In genomic region chr4:94532016-94532789, GRCh38 we compare ENCODE assay signal across 14 cellular contexts.
DNase-seq lines count a peak whose midpoint lies in the region; TF ChIP-seq lines count a peak whose summit lies in the region.
"Had no signal": no experiment of that assay in that cellular context is flagged by ENCODE, and none has a peak within 500 bp of the region (broad histone marks: within the 10 kb centered on the region; RNA-seq: fewer than 3 reads in every experiment).

No MANE protein-coding gene starts in this region.

- no peaks in the 10 kb centered on the region for H3K27me3 Mint-ChIP-seq in mesothelial cell of epicardium (ENCODE audit: low read depth)

- H3K36me3 ChIP-seq in adrenal gland (replicated peaks in 1 of 2) (no peaks in the 10 kb centered on the region), smooth muscle cell (ENCODE audit: low read depth) (no peaks in the 10 kb centered on the region), BE2C (no peaks in the 10 kb centered on the region)
- H3K36me3 ChIP-seq: left lung, neural progenitor cell had no signal

- H3F3A ChIP-seq in smooth muscle cell (ENCODE audit: low read depth), result peaks cover 25% of the 10 kb centered on the region

- TF ChIP-seq CTCF in adrenal gland (IDR thresholded peaks at IDR 0.05) (no peak), smooth muscle cell (IDR thresholded peaks at IDR 0.05; ENCODE audit: borderline replicate concordance, insufficient read depth, poor library complexity, severe bottlenecking) (no peak), BE2C (IDR thresholded peaks at IDR 0.05; ENCODE audit: low read depth, low read length) (no peak), mesothelial cell of epicardium (IDR thresholded peaks at IDR 0.05; ENCODE audit: unreplicated experiment) (no peak)

- H3K4me3 ChIP-seq in adrenal gland (no peak overlapping the region), smooth muscle cell (no peak overlapping the region), BE2C (ENCODE audit: low read depth, low read length) (no peak overlapping the region)
- H3K4me3 ChIP-seq: left lung, neural progenitor cell, testis had no signal

- 67 to 79% (median 75%) methylated on average over 9 of the region's 9 CpGs for WGBS in adrenal gland, 4 donors
- 63% methylated on average over 9 of the region's 9 CpGs for WGBS in smooth muscle cell (ENCODE audit: low lambda C conversion rate)

- no peaks in the 10 kb centered on the region for H3K36me3 Mint-ChIP-seq in mesothelial cell of epicardium
- H3K36me3 Mint-ChIP-seq: activated naive CD4-positive, alpha-beta T cell treated with anti-CD3 and anti-CD28 coated beads, Interleukin-2, amount 50 U/mL, for 72 hours had no signal

- intact Hi-C loops in adrenal gland (cut with DNase I), result no loop called here

- peaks cover 36% of the 10 kb centered on the region for H3K4me1 Mint-ChIP-seq in mesothelial cell of epicardium

- TF ChIP-seq POLR2A in adrenal gland (IDR thresholded peaks at IDR 0.05), result no peak

- H4K20me1 ChIP-seq in smooth muscle cell (ENCODE audit: low read depth), result peaks cover 3% of the 10 kb centered on the region

- H3K79me2 ChIP-seq in smooth muscle cell (ENCODE audit: low read depth), result peaks cover 92% of the 10 kb centered on the region

- no peak overlapping the region for H3K27ac ChIP-seq in adrenal gland
- H3K27ac ChIP-seq in smooth muscle cell (ENCODE audit: low read depth), result peak overlapping the region; percentile 83
- H3K27ac ChIP-seq: neural progenitor cell, testis had no signal

- no peak overlapping the region for H3K4me3 Mint-ChIP-seq in mesothelial cell of epicardium
- H3K4me3 Mint-ChIP-seq: neural progenitor cell had no signal

- H3K9me3 Mint-ChIP-seq in mesothelial cell of epicardium, result no peaks in the 10 kb centered on the region
- H3K9me3 Mint-ChIP-seq: activated naive CD4-positive, alpha-beta T cell treated with anti-CD3 and anti-CD28 coated beads, Interleukin-2, amount 50 U/mL, for 72 hours; neural progenitor cell had no signal

- H3K9me3 ChIP-seq in adrenal gland (replicated peaks in 1 of 3) (no peaks in the 10 kb centered on the region), smooth muscle cell (replicated peaks; ENCODE audit: low read depth) (no peaks in the 10 kb centered on the region), BE2C (no peaks in the 10 kb centered on the region)
- H3K9me3 ChIP-seq: left lung, testis had no signal

- H3K4me1 ChIP-seq in adrenal gland (replicated peaks in 1 of 2), result peaks cover 0 to 41% of the 10 kb centered on the region in 2 donors
- H3K4me1 ChIP-seq in smooth muscle cell (ENCODE audit: low read depth), result peaks cover 38% of the 10 kb centered on the region
- H3K4me1 ChIP-seq in BE2C, result peaks cover 12% of the 10 kb centered on the region

- H3K9ac ChIP-seq in smooth muscle cell (ENCODE audit: low read depth), result no peak overlapping the region
- H3K9ac ChIP-seq: neural progenitor cell had no signal

- no peak overlapping the region for H3K4me2 ChIP-seq in smooth muscle cell
- H3K4me2 ChIP-seq: neural progenitor cell had no signal

- H2AFZ ChIP-seq in smooth muscle cell (ENCODE audit: low read depth), result no peak overlapping the region
- H2AFZ ChIP-seq: neural progenitor cell had no signal

- H3K27ac Mint-ChIP-seq in mesothelial cell of epicardium, result no peak overlapping the region
- H3K27ac Mint-ChIP-seq: activated naive CD4-positive, alpha-beta T cell treated with anti-CD3 and anti-CD28 coated beads, Interleukin-2, amount 50 U/mL, for 72 hours; neural progenitor cell had no signal

- peak; percentile 65 for DNase-seq in LHCN-M2 (ENCODE audit: low read depth)
- DNase-seq in adrenal gland, result peak in 6 of 7 donors; percentile 30 to 62 (median 46)
- DNase-seq in fibroblast of peridontal ligament (ENCODE audit: extremely low read depth), result peak; percentile 33
- DNase-seq in smooth muscle cell (lab: John Stamatoyannopoulos, UW; ENCODE audit: unreplicated experiment), result no peak
- no peak for DNase-seq in BE2C
- DNase-seq in effector CD4-positive, alpha-beta T cell, result no peak
- DNase-seq in mesothelial cell of epicardium (ENCODE audit: low spot score in 2 of 2, unreplicated experiment in 2 of 2), result no peak
- DNase-seq: COR-L47, HCEC 1CT, left lung, NCI-H526 treated with DMSO at 0.1 percent for 48 hours, testis had no signal

- H3K27me3 ChIP-seq in adrenal gland (no peaks in the 10 kb centered on the region), smooth muscle cell (ENCODE audit: low read depth) (no peaks in the 10 kb centered on the region), BE2C (no peaks in the 10 kb centered on the region)
- H3K27me3 ChIP-seq: left lung, neural progenitor cell, testis had no signal

Comparison
In these comparisons a context has a peak if more than half of its experiments do, and no peak if none do; other contexts are left out.
1. DNase-seq: peak in LHCN-M2 (single experiment), adrenal gland (6 of 7) and fibroblast of peridontal ligament (single experiment); none in smooth muscle cell (single experiment), BE2C (single experiment), effector CD4-positive, alpha-beta T cell (single experiment) and mesothelial cell of epicardium (0 of 2).